ENCODE assay signal across 9 cellular contexts in genomic region chr3:127546970-127547733, GRCh38. TPM values are rescaled to one million over a fixed set of nuclear protein-coding genes. Genes with fewer than 3 reads are reported as not detected.
DNase-seq lines count a peak whose midpoint lies in the region; ATAC-seq, FAIRE-seq and TF ChIP-seq lines count a peak whose summit lies in the region.
"Had no signal": no experiment of that assay in that cellular context is flagged by ENCODE, and none has a peak within 500 bp of the region (broad histone marks: within the 10 kb centered on the region; RNA-seq: fewer than 3 reads in every experiment).

No MANE protein-coding gene starts in this region.

- H3K14ac ChIP-seq in H1 (ENCODE audit: insufficient read length): no peak overlapping the region

- TF ChIP-seq RAD21 in H1 (IDR thresholded peaks at IDR 0.05 in 1 of 2, conservative IDR thresholded peaks at IDR 0.05 in 1 of 2; ENCODE audit: low read depth in 2 of 2, low read length in 2 of 2): no peak

- no peak overlapping the region for H3K27ac Mint-ChIP-seq in activated naive CD8-positive, alpha-beta T cell
- H3K27ac Mint-ChIP-seq in activated naive CD8-positive, alpha-beta T cell treated with anti-CD3 and anti-CD28 coated beads, Interleukin-2, amount 50 U/mL, for 24 hours: no peak overlapping the region

- POLR2A ChIA-PET in H1 (lab: Charles Lee; ENCODE audit: partially characterized antibody): interaction anchor here (1.0 to 1.4 kb wide), 2 partner anchors 25 to 92 kb away, joined by 3 read pairs; no protein-coding TSS in a partner anchor

- peak overlapping the region; percentile 80; the same call in 1 of the 2 replicates for H2BK12ac ChIP-seq in H1 (ENCODE audit: low read depth, low read length)

- H3K36me3 Mint-ChIP-seq in activated naive CD8-positive, alpha-beta T cell: no peaks in the 10 kb centered on the region
- H3K36me3 Mint-ChIP-seq in activated naive CD8-positive, alpha-beta T cell treated with anti-CD3 and anti-CD28 coated beads, Interleukin-2, amount 50 U/mL, for 24 hours (ENCODE audit: low read depth): no peaks in the 10 kb centered on the region

- H2AFZ ChIP-seq in H1 (ENCODE audit: low read length): 0 out of 2 replicates have a peak overlapping the region, but pooled peaks have one; percentile 1

- no peak overlapping the region for H3K9ac ChIP-seq in H1 (replicated peaks in 1 of 4; ENCODE audit: extremely low read depth in 1 of 4, low read depth in 3 of 4, low read length in 3 of 4)

- 0 out of 2 replicates have a peak overlapping the region, but pooled peaks have one; percentile 11 for H2AK5ac ChIP-seq in H1 (ENCODE audit: low read depth, low read length)

- DNase-seq in activated naive CD8-positive, alpha-beta T cell treated with anti-CD3 and anti-CD28 coated beads, Interleukin-2, amount 50 U/mL, for 24 hours: no peak
- peak in 1 of 2 experiments; percentile 68 for DNase-seq in H1 (ENCODE audit: low read depth in 1 of 2, low spot score in 2 of 2)
- peak in 2 of 3 donors; percentile 24 to 55 for DNase-seq in mucosa of descending colon
- peak in 1 of 2 donors; percentile 73 for DNase-seq in aorta
- DNase-seq in stimulated activated CD4-positive, alpha-beta T cell treated with anti-CD3 and anti-CD28 coated beads, Interleukin-2, amount 100 ng/mL, for 24 hours: no peak
- no peak for DNase-seq in activated CD4-positive, alpha-beta T cell treated with anti-CD3 and anti-CD28 coated beads for 4 hours
- DNase-seq: NCI-H1048 had no signal

- H2BK120ac ChIP-seq in H1 (replicated peaks; ENCODE audit: low read depth, low read length): no peak overlapping the region

- H4K91ac ChIP-seq in H1 (replicated peaks; ENCODE audit: insufficient read length, low read length): peak overlapping the region; percentile 94

- CTCF ChIA-PET in H1 (lab: Charles Lee; ENCODE audit: partially characterized antibody): interaction anchor here (0.7 to 9.0 kb wide), 26 partner anchors 9 to 1017 kb away, joined by 3 to 69 read pairs (median 4); no protein-coding TSS in a partner anchor

- H3K4me2 ChIP-seq in H1 (ENCODE audit: insufficient read depth in 1 of 2, low read depth in 2 of 2, low read length in 2 of 2): peak overlapping the region; percentile 73 to 77

- peak overlapping the region; percentile 25 for H4K5ac ChIP-seq in H1 (ENCODE audit: insufficient read length, low read depth, low read length)

- no peak overlapping the region for H3K23ac ChIP-seq in H1 (ENCODE audit: insufficient read length)

- peak overlapping the region; percentile 75; the same call in 1 of the 2 replicates for H2BK5ac ChIP-seq in H1 (ENCODE audit: low read depth, low read length)

- peak overlapping the region; percentile 74 for H3K4me3 Mint-ChIP-seq in activated naive CD8-positive, alpha-beta T cell
- H3K4me3 Mint-ChIP-seq in activated naive CD8-positive, alpha-beta T cell treated with anti-CD3 and anti-CD28 coated beads, Interleukin-2, amount 50 U/mL, for 24 hours: no peak overlapping the region

- H3K18ac ChIP-seq in H1 (ENCODE audit: extremely low read depth, low read length): peak overlapping the region; percentile 87

- no peaks in the 10 kb centered on the region for H3K9me3 Mint-ChIP-seq in activated naive CD8-positive, alpha-beta T cell (ENCODE audit: low read depth)
- H3K9me3 Mint-ChIP-seq in activated naive CD8-positive, alpha-beta T cell treated with anti-CD3 and anti-CD28 coated beads, Interleukin-2, amount 50 U/mL, for 24 hours: no peaks in the 10 kb centered on the region

- H2BK15ac ChIP-seq in H1 (ENCODE audit: low read length): peak overlapping the region; percentile 99; the same call in 1 of the 2 replicates

- no peaks in the 10 kb centered on the region for H3K79me1 ChIP-seq in H1 (ENCODE audit: low read depth, low read length)

- intact Hi-C loops in mucosa of descending colon (cut with DNase I, micrococcal nuclease) (loop anchor here in 1 of 2 donors (10.0 kb wide), 1 partner anchor 802 kb away; no protein-coding TSS in a partner anchor), aorta (cut with DNase I) (loop anchor here (2.0 to 10.0 kb wide), 7 partner anchors 90 to 1024 kb away; partner anchors contain the start of genes CHST13 (in 1 of the 2) and PLXNA1 (in 1 of the 2))

- no peaks in the 10 kb centered on the region for H4K20me1 ChIP-seq in H1 (replicated peaks in 1 of 2; ENCODE audit: control insufficient read depth in 1 of 2, insufficient read depth in 2 of 2, low read length in 2 of 2)

- H2BK20ac ChIP-seq in H1 (ENCODE audit: low read length): peak overlapping the region; percentile 90; the same call in 1 of the 2 replicates

- TF ChIP-seq EP300 in H1 (IDR thresholded peaks at IDR 0.05; ENCODE audit: borderline replicate concordance in 1 of 2, low read depth in 2 of 2, low read length in 2 of 2): no peak

- 13% methylated on average over 12 of the region's 24 CpGs; no CpG with 5 or more reads in 1 of the 2 experiments for whole genome bisulfite sequencing in H1 (ENCODE audit: extremely low coverage in 1 of 2, insufficient coverage in 1 of 2, insufficient read length in 1 of 2, insufficient replicate concordance in 2 of 2, low coverage in 1 of 2, low lambda C conversion rate in 2 of 2, missing lambda C conversion rate in 1 of 2), 2 experiments
- whole genome bisulfite sequencing in aorta, 2 donors: 7 to 15% methylated on average over 14 to 24 of the region's 24 CpGs

- TF ChIP-seq POLR2A in H1 (IDR thresholded peaks at IDR 0.05; ENCODE audit: control extremely low read depth in 1 of 2, low read depth in 2 of 2, low read length in 2 of 2): no peak

- H4K8ac ChIP-seq in H1 (ENCODE audit: extremely low read depth, insufficient read depth, low read length): no peak overlapping the region

- peaks cover 8% of the 10 kb centered on the region; the same call in 1 of the 2 replicates for H3K23me2 ChIP-seq in H1 (ENCODE audit: low read depth, low read length)

- H3K27ac ChIP-seq in H1 (ENCODE audit: low read depth, low read length) (no peak overlapping the region), aorta (ENCODE audit: low read depth in 1 of 2, low read length in 2 of 2) (peak overlapping the region in 1 of 2 donors; percentile 42)

- no peaks in the 10 kb centered on the region for H3K79me2 ChIP-seq in H1 (ENCODE audit: control insufficient read depth in 1 of 2, insufficient read depth in 2 of 2, low read length in 2 of 2)

- H3K27me3 ChIP-seq in H1 (replicated peaks in 1 of 4; ENCODE audit: control insufficient read depth in 3 of 4, extremely low read depth in 1 of 4, insufficient read depth in 3 of 4, low read length in 3 of 4): peaks cover 0 to 3% (median 0%) of the 10 kb centered on the region in 4 experiments; a peak in 2 of 7 replicates
- H3K27me3 ChIP-seq in aorta (ENCODE audit: control insufficient read depth in 1 of 2, insufficient read depth in 2 of 2, low read length in 1 of 2): no peaks in the 10 kb centered on the region

- no peak for FAIRE-seq in H1 (lab: Jason Lieb, UNC)

- H3K36me3 ChIP-seq in H1 (ENCODE audit: control insufficient read depth in 2 of 4, insufficient read depth in 4 of 4, low read length in 3 of 4) (no peaks in the 10 kb centered on the region), mucosa of descending colon (ENCODE audit: low read depth) (no peaks in the 10 kb centered on the region), aorta (ENCODE audit: control insufficient read depth in 1 of 2, insufficient read depth in 2 of 2, low read length in 1 of 2) (no peaks in the 10 kb centered on the region)

- peak overlapping the region; percentile 29 for H3K4ac ChIP-seq in H1 (replicated peaks; ENCODE audit: insufficient read length, low read depth, low read length)

- no peak for ATAC-seq in activated naive CD8-positive, alpha-beta T cell treated with anti-CD3 and anti-CD28 coated beads, Interleukin-2, amount 50 U/mL, for 24 hours
- ATAC-seq in mucosa of descending colon (peak; percentile 19), aorta (ENCODE audit: low FRiP score) (peak; percentile 30), GM19455 (IDR thresholded peaks at IDR 0.05; ENCODE audit: unreplicated experiment) (no peak)

- peaks cover 0 to 11% (median 6%) of the 10 kb centered on the region in 4 experiments; a peak in 6 of 7 replicates for H3K4me1 ChIP-seq in H1 (replicated peaks in 1 of 4; ENCODE audit: control insufficient read depth in 3 of 4, insufficient read depth in 4 of 4, low read length in 3 of 4)
- peaks cover 15% of the 10 kb centered on the region for H3K4me1 ChIP-seq in mucosa of descending colon (ENCODE audit: low read depth)
- H3K4me1 ChIP-seq in aorta (ENCODE audit: control insufficient read depth in 1 of 2, insufficient read depth in 2 of 2, low read length in 2 of 2): no peaks in the 10 kb centered on the region

- peak overlapping the region; percentile 17 for H3K56ac ChIP-seq in H1 (replicated peaks; ENCODE audit: insufficient read length, low read depth, low read length)

- H3K27me3 Mint-ChIP-seq in activated naive CD8-positive, alpha-beta T cell: peaks cover 5% of the 10 kb centered on the region
- H3K27me3 Mint-ChIP-seq in activated naive CD8-positive, alpha-beta T cell treated with anti-CD3 and anti-CD28 coated beads, Interleukin-2, amount 50 U/mL, for 24 hours: no peaks in the 10 kb centered on the region

- H3K4me3 ChIP-seq in H1 (ENCODE audit: extremely low read depth in 1 of 4, insufficient read depth in 2 of 4, low read depth in 3 of 4, low read length in 4 of 4): peak overlapping the region; percentile 39 to 75 (median 57)
- no peak overlapping the region for H3K4me3 ChIP-seq in mucosa of descending colon
- peak overlapping the region; percentile 11 to 27 for H3K4me3 ChIP-seq in aorta (ENCODE audit: low read length in 2 of 2)

- TF ChIP-seq CTCF in H1 (IDR thresholded peaks at IDR 0.05; ENCODE audit: control extremely low read depth in 1 of 3, insufficient read depth in 1 of 3, low read depth in 1 of 3, low read length in 3 of 3) (no peak), mucosa of descending colon (IDR thresholded peaks at IDR 0.05) (no peak)

- H3K9me3 ChIP-seq in H1 (ENCODE audit: insufficient read depth in 2 of 2, low read depth in 1 of 2, low read length in 1 of 2): no peaks in the 10 kb centered on the region
- H3K9me3 ChIP-seq in mucosa of descending colon: no peaks in the 10 kb centered on the region
- H3K9me3 ChIP-seq in aorta (ENCODE audit: control insufficient read depth, low read length): no peaks in the 10 kb centered on the region

- H3K4me1 Mint-ChIP-seq in activated naive CD8-positive, alpha-beta T cell (ENCODE audit: low read depth): peaks cover 9% of the 10 kb centered on the region
- peaks cover 7% of the 10 kb centered on the region for H3K4me1 Mint-ChIP-seq in activated naive CD8-positive, alpha-beta T cell treated with anti-CD3 and anti-CD28 coated beads, Interleukin-2, amount 50 U/mL, for 24 hours

RNA-seq across cellular contexts. Expression of gene TPRA1, which starts 43.4 kb away (rescaled TPM):
- 17.9 and 18.8 TPM in 2 replicates for total RNA-seq in H1 (2021; fragmentation: NEBNext Ultra II Directional; extraction: Animal tissue kit (Norgen Biotek cat#: 25700))
- 38.5 and 40.4 TPM in 2 replicates for polyA plus RNA-seq in H1 (2011; rRNA removed)
- polyA plus RNA-seq in H1 (2011; cell fraction: cytosol; rRNA removed): 26.2 TPM
- polyA plus RNA-seq in H1 (2011; cell fraction: nucleus; rRNA removed): 44.8 TPM
- polyA plus RNA-seq in H1 (2012, experiment 1 of 2): 13.6 to 21.6 TPM (median 19.1 TPM) in 4 replicates
- polyA plus RNA-seq in H1 (2012, experiment 2 of 2): 22.5 TPM
- 16.6 TPM for polyA plus RNA-seq in H1 (2013, experiment 1 of 2)
- polyA plus RNA-seq in H1 (2013, experiment 2 of 2): 17.0 TPM
- polyA minus RNA-seq in H1 (2011; rRNA and poly(A)+ RNA removed): 17.8 and 25.6 TPM in 2 replicates
- 13.9 TPM for polyA minus RNA-seq in H1 (2011; cell fraction: cytosol; rRNA and poly(A)+ RNA removed)
- polyA minus RNA-seq in H1 (2011; cell fraction: nucleus; rRNA and poly(A)+ RNA removed): 13.7 TPM
- total RNA-seq in mucosa of descending colon: 10 to 100 TPM; 24.2 to 37.0 (median 29.3) TPM
- 10 to 100 TPM; 20.0 to 28.5 TPM for total RNA-seq in aorta
- polyA plus RNA-seq in aorta: 10 to 100 TPM in 1 of 2 donors, 1 to 10 TPM in 1; 7.8 to 45.2 TPM

RNA-seq across cellular contexts. Expression of gene MCM2, which starts 51.1 kb away (rescaled TPM):
- total RNA-seq in H1 (2021; fragmentation: NEBNext Ultra II Directional; extraction: Animal tissue kit (Norgen Biotek cat#: 25700)): 147 and 152 TPM in 2 replicates
- polyA plus RNA-seq in H1 (2011; rRNA removed): 198 and 219 TPM in 2 replicates
- polyA plus RNA-seq in H1 (2011; cell fraction: cytosol; rRNA removed): 192 TPM
- 281 TPM for polyA plus RNA-seq in H1 (2011; cell fraction: nucleus; rRNA removed)
- polyA plus RNA-seq in H1 (2012, experiment 1 of 2): 113 to 163 TPM (median 157 TPM) in 4 replicates
- 121 TPM for polyA plus RNA-seq in H1 (2012, experiment 2 of 2)
- 66.3 TPM for polyA plus RNA-seq in H1 (2013, experiment 1 of 2)
- polyA plus RNA-seq in H1 (2013, experiment 2 of 2): 61.3 TPM
- 251 and 304 TPM in 2 replicates for polyA minus RNA-seq in H1 (2011; rRNA and poly(A)+ RNA removed)
- polyA minus RNA-seq in H1 (2011; cell fraction: cytosol; rRNA and poly(A)+ RNA removed): 156 TPM
- polyA minus RNA-seq in H1 (2011; cell fraction: nucleus; rRNA and poly(A)+ RNA removed): 124 TPM
- total RNA-seq in mucosa of descending colon: 10 to 100 TPM in 2 of 3 donors, 1 to 10 TPM in 1; 5.2 to 23.1 (median 10.3) TPM
- 1 to 10 TPM; 3.5 to 5.1 TPM for total RNA-seq in aorta
- 1 to 10 TPM; 1.6 to 2.1 TPM for polyA plus RNA-seq in aorta

Comparison
In these comparisons a context has a peak if more than half of its experiments do, and no peak if none do; other contexts are left out.
1. ATAC-seq: peak in mucosa of descending colon (single experiment) and aorta (single experiment); none in activated naive CD8-positive, alpha-beta T cell treated with anti-CD3 and anti-CD28 coated beads, Interleukin-2, amount 50 U/mL, for 24 hours (single experiment) and GM19455 (single experiment).
2. DNase-seq: peak in mucosa of descending colon (2 of 3); none in activated naive CD8-positive, alpha-beta T cell treated with anti-CD3 and anti-CD28 coated beads, Interleukin-2, amount 50 U/mL, for 24 hours (single experiment), stimulated activated CD4-positive, alpha-beta T cell treated with anti-CD3 and anti-CD28 coated beads, Interleukin-2, amount 100 ng/mL, for 24 hours (0 of 2) and activated CD4-positive, alpha-beta T cell treated with anti-CD3 and anti-CD28 coated beads for 4 hours (0 of 2).